In the genomic region with DNA sequence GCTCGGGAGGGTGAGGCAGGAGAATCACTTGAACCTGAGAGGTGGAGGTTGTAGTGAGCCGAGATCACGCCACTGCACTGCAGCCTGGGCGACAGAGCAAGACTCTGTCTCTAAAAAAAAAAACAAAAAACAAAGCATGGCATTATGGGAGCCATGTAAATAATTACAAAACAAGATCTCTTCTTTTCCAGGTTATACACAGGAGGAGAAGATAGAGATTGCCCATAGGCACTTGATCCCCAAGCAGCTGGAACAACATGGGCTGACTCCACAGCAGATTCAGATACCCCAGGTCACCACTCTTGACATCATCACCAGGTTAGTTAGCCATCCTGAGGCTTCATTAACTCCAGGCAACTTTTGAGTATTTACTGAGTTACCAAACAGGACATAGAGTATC, we compare ENCODE assay signal across 26 cellular contexts. TPM values are rescaled to one million over a fixed set of nuclear protein-coding genes. Genes with fewer than 3 reads are reported as not detected.
DNase-seq lines count a peak whose midpoint lies in the region; ATAC-seq and TF ChIP-seq lines count a peak whose summit lies in the region.
"Had no signal": no experiment of that assay in that cellular context is flagged by ENCODE, and none has a peak within 500 bp of the region (broad histone marks: within the 10 kb centered on the region; RNA-seq: fewer than 3 reads in every experiment).

No MANE protein-coding gene starts in this region.

- H3K36me3 ChIP-seq in mesenchymal stem cell (ENCODE audit: control insufficient read depth in 1 of 2, insufficient read depth in 2 of 2, low read depth in 1 of 2, low read length in 2 of 2) (peaks cover 34 to 92% of the 10 kb centered on the region in 2 experiments), body of pancreas (replicated peaks in 1 of 2; ENCODE audit: insufficient read depth in 1 of 2, low read depth in 2 of 2) (peaks cover 0 to 21% of the 10 kb centered on the region in 2 donors)
- H3K36me3 ChIP-seq: breast epithelium, uterus had no signal

- no peaks in the 10 kb centered on the region for H3K9me3 ChIP-seq in CD4-positive, alpha-beta T cell (ENCODE audit: control insufficient read depth, low read length)
- H3K9me3 ChIP-seq in mesenchymal stem cell (ENCODE audit: control insufficient read depth, low read length) (no peaks in the 10 kb centered on the region), body of pancreas (no peaks in the 10 kb centered on the region)
- H3K9me3 ChIP-seq: breast epithelium, gastroesophageal sphincter, Peyer's patch, thoracic aorta, uterus had no signal

- H2BK12ac ChIP-seq in mesenchymal stem cell (ENCODE audit: low read length in 2 of 2): no peak overlapping the region

- H3K14ac ChIP-seq in mesenchymal stem cell (ENCODE audit: low read length in 2 of 2): no peak overlapping the region

- peaks cover 9% of the 10 kb centered on the region for H3K4me1 Mint-ChIP-seq in activated CD8-positive, alpha-beta T cell treated with anti-CD3 and anti-CD28 coated beads for 36 hours (ENCODE audit: low read depth)
- H3K4me1 Mint-ChIP-seq in activated CD8-positive, alpha-beta T cell treated with anti-CD3 and anti-CD28 coated beads, Interleukin-2, amount 10 ng/mL, durations not matched to agents 7 days and 5 days (ENCODE audit: low read depth): no peaks in the 10 kb centered on the region
- H3K4me1 Mint-ChIP-seq in CD4-positive, alpha-beta T cell (ENCODE audit: low read depth): no peaks in the 10 kb centered on the region
- H3K4me1 Mint-ChIP-seq: stimulated activated memory B cell treated with anti-CD40 and anti-IgM and Interleukin-4, amounts not matched to agents 10 μg/mL and 1 μg/mL and 100 μg/mL, for 72 hours had no signal

- H3K4me1 ChIP-seq in mesenchymal stem cell (ENCODE audit: control insufficient read depth, insufficient read depth, low read depth, low read length) (no peaks in the 10 kb centered on the region), body of pancreas (peaks cover 43% of the 10 kb centered on the region)
- H3K4me1 ChIP-seq: breast epithelium, Peyer's patch, uterus had no signal

- no peak overlapping the region for H3K23ac ChIP-seq in mesenchymal stem cell (ENCODE audit: low read length in 2 of 2)

- no peak for TF ChIP-seq CTCF in activated CD8-positive, alpha-beta T cell treated with anti-CD3 and anti-CD28 coated beads for 36 hours (IDR thresholded peaks at IDR 0.05)
- TF ChIP-seq CTCF in CD4-positive, alpha-beta T cell (IDR thresholded peaks at IDR 0.05): no peak
- TF ChIP-seq CTCF in RWPE1 (conservative IDR thresholded peaks at IDR 0.05; ENCODE audit: low read depth) (no peak), body of pancreas (IDR thresholded peaks at IDR 0.05) (no peak)

- no peak overlapping the region for H4K8ac ChIP-seq in mesenchymal stem cell (ENCODE audit: low read length)

- no peak overlapping the region for H2BK120ac ChIP-seq in mesenchymal stem cell (ENCODE audit: low read depth, low read length)

- H3K79me1 ChIP-seq in mesenchymal stem cell (replicated peaks; ENCODE audit: low read length, poor library complexity, severe bottlenecking): peaks cover 5% of the 10 kb centered on the region

- H3K4me2 ChIP-seq in mesenchymal stem cell (ENCODE audit: low read length, poor library complexity, severe bottlenecking): no peak overlapping the region

- no peaks in the 10 kb centered on the region for H3K27me3 ChIP-seq in CD4-positive, alpha-beta T cell (ENCODE audit: control insufficient read depth, insufficient read depth, low read length)
- H3K27me3 ChIP-seq in mesenchymal stem cell (ENCODE audit: control insufficient read depth in 1 of 2, insufficient read depth in 1 of 2, low read length in 2 of 2) (no peaks in the 10 kb centered on the region), body of pancreas (no peaks in the 10 kb centered on the region)
- H3K27me3 ChIP-seq: breast epithelium, gastroesophageal sphincter, Peyer's patch, uterus had no signal

- 93% methylated on average over 1 of the region's 4 CpGs for WGBS in mesenchymal stem cell
- 89 to 97% methylated on average over 4 of the region's 4 CpGs for WGBS in body of pancreas, 2 donors

- no peak for TF ChIP-seq POLR2A in body of pancreas (IDR thresholded peaks at IDR 0.05)

- ATAC-seq in activated CD8-positive, alpha-beta T cell treated with anti-CD3 and anti-CD28 coated beads for 36 hours: no peak
- no peak for ATAC-seq in activated CD8-positive, alpha-beta T cell treated with anti-CD3 and anti-CD28 coated beads, Interleukin-2, amount 10 ng/mL, durations not matched to agents 7 days and 5 days
- no peak for ATAC-seq in CD4-positive, alpha-beta T cell (ENCODE audit: poor library complexity)
- ATAC-seq in GM18502 (IDR thresholded peaks at IDR 0.05; ENCODE audit: poor library complexity, unreplicated experiment) (no peak), body of pancreas (no peak)
- ATAC-seq: gastroesophageal sphincter; left cardiac atrium; stimulated activated memory B cell treated with anti-CD40 and anti-IgM and Interleukin-4, amounts not matched to agents 10 μg/mL and 1 μg/mL and 100 μg/mL, for 72 hours had no signal

- no peak overlapping the region for H2BK5ac ChIP-seq in mesenchymal stem cell (ENCODE audit: low read depth, low read length, poor library complexity, severe bottlenecking)

- H3K36me3 Mint-ChIP-seq in activated CD8-positive, alpha-beta T cell treated with anti-CD3 and anti-CD28 coated beads for 36 hours (ENCODE audit: low read depth): peaks cover 33% of the 10 kb centered on the region
- H3K36me3 Mint-ChIP-seq in activated CD8-positive, alpha-beta T cell treated with anti-CD3 and anti-CD28 coated beads, Interleukin-2, amount 10 ng/mL, durations not matched to agents 7 days and 5 days (ENCODE audit: low read depth): peaks cover 52% of the 10 kb centered on the region
- peaks cover 90% of the 10 kb centered on the region for H3K36me3 Mint-ChIP-seq in CD4-positive, alpha-beta T cell (ENCODE audit: low read depth)

- H3K18ac ChIP-seq in mesenchymal stem cell (ENCODE audit: low read depth in 1 of 2, low read length in 2 of 2): no peak overlapping the region

- POLR2A ChIA-PET in activated CD8-positive, alpha-beta T cell treated with anti-CD3 and anti-CD28 coated beads for 36 hours (lab: Charles Lee): no interaction called here
- POLR2A ChIA-PET in activated CD8-positive, alpha-beta T cell treated with anti-CD3 and anti-CD28 coated beads, Interleukin-2, amount 10 ng/mL, durations not matched to agents 7 days and 5 days (lab: Charles Lee): no interaction called here
- POLR2A ChIA-PET in CD4-positive, alpha-beta T cell (lab: Charles Lee): no interaction called here
- POLR2A ChIA-PET in RWPE1 (lab: Yijun Ruan, JAX; ENCODE audit: low non-redundant PET): no interaction called here

- no peak overlapping the region for H2AK5ac ChIP-seq in mesenchymal stem cell (ENCODE audit: low read length, severe bottlenecking)

- H3K4me3 ChIP-seq in mesenchymal stem cell (ENCODE audit: insufficient read depth in 1 of 2, low read depth in 1 of 2, low read length in 2 of 2) (no peak overlapping the region), body of pancreas (no peak overlapping the region)
- H3K4me3 ChIP-seq: breast epithelium, gastroesophageal sphincter, Peyer's patch, thoracic aorta, uterus had no signal

- no peak for DNase-seq in activated CD8-positive, alpha-beta T cell treated with anti-CD3 and anti-CD28 coated beads for 36 hours
- no peak for DNase-seq in activated CD8-positive, alpha-beta T cell treated with anti-CD3 and anti-CD28 coated beads, Interleukin-2, amount 10 ng/mL, durations not matched to agents 7 days and 5 days
- DNase-seq in CD4-positive, alpha-beta T cell: no peak
- DNase-seq in RWPE1 (ENCODE audit: low spot score): no peak
- no peak for DNase-seq in mesenchymal stem cell
- no peak for DNase-seq in body of pancreas
- no peak for DNase-seq in NCI-H1694 (lab: John Stamatoyannopoulos, UW)
- DNase-seq: activated CD4-positive, CD25-positive, alpha-beta regulatory T cell treated with anti-CD3 and anti-CD28 coated beads, Interleukin-2, amount 50 U/mL, for 72 hours; activated CD8-positive, alpha-beta memory T cell treated with anti-CD3 and anti-CD28 coated beads for 24 hours; activated gamma-delta T cell; activated T-cell treated with anti-CD3 and anti-CD28 coated beads for 4 hours; amniotic stem cell; left cardiac atrium; NCI-H146; NCI-H2107; Peyer's patch; SHP77 treated with DMSO at 0.1 percent for 48 hours; uterus had no signal

- H3K27ac Mint-ChIP-seq in activated CD8-positive, alpha-beta T cell treated with anti-CD3 and anti-CD28 coated beads for 36 hours: peak overlapping the region; percentile 84
- H3K27ac Mint-ChIP-seq in activated CD8-positive, alpha-beta T cell treated with anti-CD3 and anti-CD28 coated beads, Interleukin-2, amount 10 ng/mL, durations not matched to agents 7 days and 5 days: no peak overlapping the region
- peak overlapping the region; percentile 27 for H3K27ac Mint-ChIP-seq in CD4-positive, alpha-beta T cell
- H3K27ac Mint-ChIP-seq: stimulated activated memory B cell treated with anti-CD40 and anti-IgM and Interleukin-4, amounts not matched to agents 10 μg/mL and 1 μg/mL and 100 μg/mL, for 72 hours; T-helper 2 cell treated with Interferon-gamma antibody and Interleukin-4, amounts not matched to agents 5 μg/mL and 100 μg/mL, for 36 hours had no signal

- peak overlapping the region; percentile 77 for H3K9ac ChIP-seq in mesenchymal stem cell (ENCODE audit: low read length)

- no peak overlapping the region for H3K4me3 Mint-ChIP-seq in activated CD8-positive, alpha-beta T cell treated with anti-CD3 and anti-CD28 coated beads for 36 hours
- no peak overlapping the region for H3K4me3 Mint-ChIP-seq in activated CD8-positive, alpha-beta T cell treated with anti-CD3 and anti-CD28 coated beads, Interleukin-2, amount 10 ng/mL, durations not matched to agents 7 days and 5 days
- H3K4me3 Mint-ChIP-seq in CD4-positive, alpha-beta T cell: no peak overlapping the region
- H3K4me3 Mint-ChIP-seq: nephron; stimulated activated memory B cell treated with anti-CD40 and anti-IgM and Interleukin-4, amounts not matched to agents 10 μg/mL and 1 μg/mL and 100 μg/mL, for 72 hours; T-helper 2 cell treated with Interferon-gamma antibody and Interleukin-4, amounts not matched to agents 5 μg/mL and 100 μg/mL, for 36 hours had no signal

- H2AFZ ChIP-seq in mesenchymal stem cell (ENCODE audit: low read depth, low read length): no peak overlapping the region

- H3K27me3 Mint-ChIP-seq in activated CD8-positive, alpha-beta T cell treated with anti-CD3 and anti-CD28 coated beads for 36 hours: no peaks in the 10 kb centered on the region
- H3K27me3 Mint-ChIP-seq in activated CD8-positive, alpha-beta T cell treated with anti-CD3 and anti-CD28 coated beads, Interleukin-2, amount 10 ng/mL, durations not matched to agents 7 days and 5 days (ENCODE audit: low read depth): no peaks in the 10 kb centered on the region
- H3K27me3 Mint-ChIP-seq in CD4-positive, alpha-beta T cell: no peaks in the 10 kb centered on the region
- H3K27me3 Mint-ChIP-seq: stimulated activated memory B cell treated with anti-CD40 and anti-IgM and Interleukin-4, amounts not matched to agents 10 μg/mL and 1 μg/mL and 100 μg/mL, for 72 hours had no signal

- no peak overlapping the region for H3K27ac ChIP-seq in CD4-positive, alpha-beta T cell (ENCODE audit: low read depth, low read length)
- H3K27ac ChIP-seq in RWPE1 (peak overlapping the region; percentile 31; the same call in 1 of the 2 replicates), mesenchymal stem cell (ENCODE audit: low read length, poor library complexity, severe bottlenecking) (no peak overlapping the region), body of pancreas (peak overlapping the region in 1 of 4 donors; percentile 33)
- H3K27ac ChIP-seq: breast epithelium, gastroesophageal sphincter, Peyer's patch, thoracic aorta, uterus had no signal

- intact Hi-C loops in activated CD8-positive, alpha-beta T cell treated with anti-CD3 and anti-CD28 coated beads for 36 hours (cut with micrococcal nuclease): no loop called here
- intact Hi-C loops in CD4-positive, alpha-beta T cell (cut with DNase I, micrococcal nuclease): no loop called here
- intact Hi-C loops in body of pancreas (cut with DNase I): no loop called here

- no peaks in the 10 kb centered on the region for H3K9me3 Mint-ChIP-seq in activated CD8-positive, alpha-beta T cell treated with anti-CD3 and anti-CD28 coated beads for 36 hours
- H3K9me3 Mint-ChIP-seq in activated CD8-positive, alpha-beta T cell treated with anti-CD3 and anti-CD28 coated beads, Interleukin-2, amount 10 ng/mL, durations not matched to agents 7 days and 5 days (ENCODE audit: insufficient read depth): no peaks in the 10 kb centered on the region
- H3K9me3 Mint-ChIP-seq in CD4-positive, alpha-beta T cell: no peaks in the 10 kb centered on the region
- H3K9me3 Mint-ChIP-seq: nephron; T-helper 2 cell treated with Interferon-gamma antibody and Interleukin-4, amounts not matched to agents 5 μg/mL and 100 μg/mL, for 36 hours had no signal

- no peak overlapping the region for H2BK15ac ChIP-seq in mesenchymal stem cell (ENCODE audit: low read depth, poor library complexity, severe bottlenecking)

- H3K4ac ChIP-seq in mesenchymal stem cell (ENCODE audit: low read depth in 1 of 2, low read length in 2 of 2): no peak overlapping the region

- CTCF ChIA-PET in activated CD8-positive, alpha-beta T cell treated with anti-CD3 and anti-CD28 coated beads for 36 hours (lab: Charles Lee): interaction anchor here (0.5 kb wide), 1 partner anchor 28 kb away, joined by 3 read pairs; no protein-coding TSS in a partner anchor
- CTCF ChIA-PET in activated CD8-positive, alpha-beta T cell treated with anti-CD3 and anti-CD28 coated beads, Interleukin-2, amount 10 ng/mL, durations not matched to agents 7 days and 5 days (lab: Charles Lee): no interaction called here
- CTCF ChIA-PET in CD4-positive, alpha-beta T cell (lab: Charles Lee): no interaction called here
- CTCF ChIA-PET in RWPE1 (lab: Yijun Ruan, JAX): interaction anchor here (0.7 kb wide), 1 partner anchor 71 kb away, joined by 3 read pairs; no protein-coding TSS in a partner anchor

- H4K91ac ChIP-seq in mesenchymal stem cell (ENCODE audit: low read length): no peak overlapping the region

RNA-seq across cellular contexts. Expression of a gene that starts 52.1 kb away (rescaled TPM):
- total RNA-seq in activated CD8-positive, alpha-beta T cell treated with anti-CD3 and anti-CD28 coated beads for 36 hours: under 1 TPM; 0.16 to 0.54 TPM
- not detected for total RNA-seq in activated CD8-positive, alpha-beta T cell treated with anti-CD3 and anti-CD28 coated beads, Interleukin-2, amount 10 ng/mL, durations not matched to agents 7 days and 5 days
- under 1 TPM in 1 of 2 experiments, not detected in 1; 0.08 TPM for total RNA-seq in CD4-positive, alpha-beta T cell
- polyA plus RNA-seq in mesenchymal stem cell (2013, experiment 1 of 2): 0.06 TPM
- polyA plus RNA-seq in mesenchymal stem cell (2013, experiment 2 of 2): 0.07 TPM
- total RNA-seq in body of pancreas: under 1 TPM in 1 of 2 donors, not detected in 1; 0.52 TPM
- total RNA-seq: A172, gastroesophageal sphincter, left cardiac atrium, thoracic aorta had no signal

RNA-seq across cellular contexts. Expression of a gene that starts 55.4 kb away (rescaled TPM):
- 10 to 100 TPM; 50.3 to 51.6 TPM for total RNA-seq in activated CD8-positive, alpha-beta T cell treated with anti-CD3 and anti-CD28 coated beads for 36 hours
- 10 to 100 TPM; 54.2 to 54.5 TPM for total RNA-seq in activated CD8-positive, alpha-beta T cell treated with anti-CD3 and anti-CD28 coated beads, Interleukin-2, amount 10 ng/mL, durations not matched to agents 7 days and 5 days
- total RNA-seq in CD4-positive, alpha-beta T cell: 10 to 100 TPM; 77.2 to 81.0 TPM
- polyA plus RNA-seq in mesenchymal stem cell (2013, experiment 1 of 2): 23.1 TPM
- 23.1 TPM for polyA plus RNA-seq in mesenchymal stem cell (2013, experiment 2 of 2)
- total RNA-seq in body of pancreas: 10 to 100 TPM; 44.2 to 59.1 TPM

Comparison
In these comparisons a context has a peak if more than half of its experiments do, and no peak if none do; other contexts are left out.
1. CTCF ChIA-PET loops: an anchor here in activated CD8-positive, alpha-beta T cell treated with anti-CD3 and anti-CD28 coated beads for 36 hours (0.5 kb wide) and RWPE1 (0.7 kb wide); none called in activated CD8-positive, alpha-beta T cell treated with anti-CD3 and anti-CD28 coated beads, Interleukin-2, amount 10 ng/mL, durations not matched to agents 7 days and 5 days and CD4-positive, alpha-beta T cell.